Comparison of ENCODE assay signal across 8 cellular contexts in genomic region chr6:144585217-144585814, GRCh38.
DNase-seq lines count a peak whose midpoint lies in the region; ATAC-seq and TF ChIP-seq lines count a peak whose summit lies in the region.

No MANE protein-coding gene starts in this region.

- H3K9me3 ChIP-seq in tibial artery: no peaks in the 10 kb centered on the region

- ATAC-seq in activated CD8-positive, alpha-beta memory T cell treated with anti-CD3 and anti-CD28 coated beads, Interleukin-2, amount 10 ng/mL, durations not matched to agents 7 days and 5 days: no peak
- ATAC-seq in HG02759 (IDR thresholded peaks at IDR 0.05; ENCODE audit: unreplicated experiment): no peak

- H3K4me3 Mint-ChIP-seq in activated CD8-positive, alpha-beta memory T cell treated with anti-CD3 and anti-CD28 coated beads, Interleukin-2, amount 10 ng/mL, durations not matched to agents 7 days and 5 days: peak overlapping the region; percentile 27

- peak; percentile 50; the same call in 1 of the 2 replicates for TF ChIP-seq CTCF in WI38 (IDR thresholded peaks at IDR 0.05; ENCODE audit: low read depth, low read length)
- TF ChIP-seq CTCF in tibial artery (IDR thresholded peaks at IDR 0.05): peak; percentile 53 to 54

- H3K36me3 Mint-ChIP-seq in activated CD8-positive, alpha-beta memory T cell treated with anti-CD3 and anti-CD28 coated beads, Interleukin-2, amount 10 ng/mL, durations not matched to agents 7 days and 5 days: peaks cover 28% of the 10 kb centered on the region

- no peak for DNase-seq in activated CD8-positive, alpha-beta memory T cell treated with anti-CD3 and anti-CD28 coated beads, Interleukin-2, amount 10 ng/mL, durations not matched to agents 7 days and 5 days
- no peak for DNase-seq in activated CD8-positive, alpha-beta memory T cell treated with anti-CD3 and anti-CD28 coated beads for 24 hours
- DNase-seq in NCI-H1694 (lab: John Stamatoyannopoulos, UW) (peak; percentile 28), tibial artery (no peak), NCI-H510A (lab: John Stamatoyannopoulos, UW) (no peak)

- intact Hi-C loops in tibial artery (cut with DNase I; ENCODE audit: low total_unique reads): no loop called here

- peaks cover 0 to 23% (median 2%) of the 10 kb centered on the region in 4 donors for H3K4me1 ChIP-seq in tibial artery

- no peak overlapping the region for H3K27ac ChIP-seq in tibial artery

- CTCF ChIA-PET in activated CD8-positive, alpha-beta memory T cell treated with anti-CD3 and anti-CD28 coated beads, Interleukin-2, amount 10 ng/mL, durations not matched to agents 7 days and 5 days (lab: Charles Lee): interaction anchor here (0.9 to 3.9 kb wide), 10 partner anchors 12 to 441 kb away, joined by 3 to 15 read pairs (median 3); no protein-coding TSS in a partner anchor

- H3K36me3 ChIP-seq in tibial artery: peaks cover 0 to 3% (median 0%) of the 10 kb centered on the region in 3 donors

- no peaks in the 10 kb centered on the region for H3K9me3 Mint-ChIP-seq in activated CD8-positive, alpha-beta memory T cell treated with anti-CD3 and anti-CD28 coated beads, Interleukin-2, amount 10 ng/mL, durations not matched to agents 7 days and 5 days (ENCODE audit: low read depth)

- H3K27me3 ChIP-seq in tibial artery: no peaks in the 10 kb centered on the region

- H3K27me3 Mint-ChIP-seq in activated CD8-positive, alpha-beta memory T cell treated with anti-CD3 and anti-CD28 coated beads, Interleukin-2, amount 10 ng/mL, durations not matched to agents 7 days and 5 days: no peaks in the 10 kb centered on the region

- H3K4me1 Mint-ChIP-seq in activated CD8-positive, alpha-beta memory T cell treated with anti-CD3 and anti-CD28 coated beads, Interleukin-2, amount 10 ng/mL, durations not matched to agents 7 days and 5 days: peaks cover 62% of the 10 kb centered on the region

- H3K27ac Mint-ChIP-seq in activated CD8-positive, alpha-beta memory T cell treated with anti-CD3 and anti-CD28 coated beads, Interleukin-2, amount 10 ng/mL, durations not matched to agents 7 days and 5 days: no peak overlapping the region

- no peak overlapping the region for H3K4me3 ChIP-seq in WI38 (ENCODE audit: low read depth, low read length)
- H3K4me3 ChIP-seq in iPS-11a (ENCODE audit: low read depth, low read length): peak overlapping the region; percentile 9
- no peak overlapping the region for H3K4me3 ChIP-seq in tibial artery
